In genomic region chr4:118953276-118953675, GRCh38 we compare ENCODE assay signal across 25 cellular contexts.
DNase-seq lines count a peak whose midpoint lies in the region; ATAC-seq and TF ChIP-seq lines count a peak whose summit lies in the region.
"Had no signal": no experiment of that assay in that cellular context is flagged by ENCODE, and none has a peak within 500 bp of the region (broad histone marks: within the 10 kb centered on the region; RNA-seq: fewer than 3 reads in every experiment).

No MANE protein-coding gene starts in this region.

- no peak overlapping the region for H3K9ac ChIP-seq in muscle layer of colon (ENCODE audit: low read length)

- H3K4me1 ChIP-seq in heart right ventricle (peaks cover 3 to 82% (median 62%) of the 10 kb centered on the region in 9 donors), right cardiac atrium (ENCODE audit: control insufficient read depth, insufficient read depth, low read length) (peaks cover 6% of the 10 kb centered on the region), muscle layer of colon (ENCODE audit: insufficient read depth, low read length) (peaks cover 75% of the 10 kb centered on the region), tibial artery (peaks cover 0 to 99% (median 48%) of the 10 kb centered on the region in 4 donors)
- H3K4me1 ChIP-seq: Caco-2, prostate gland, SJCRH30 had no signal

- H3K27ac ChIP-seq in heart right ventricle = peak overlapping the region in 6 of 10 donors; percentile 1 to 39 (median 10)
- no peak overlapping the region for H3K27ac ChIP-seq in right cardiac atrium (ENCODE audit: low read length)
- H3K27ac ChIP-seq in muscle layer of colon (ENCODE audit: low read depth, low read length) = peak overlapping the region; percentile 65
- peak overlapping the region; percentile 62 to 87 for H3K27ac ChIP-seq in tibial artery
- H3K27ac ChIP-seq: 22Rv1, prostate gland, SJCRH30, skin epidermis, WERI-Rb-1 had no signal

- ATAC-seq in heart right ventricle (no peak), right cardiac atrium (no peak), SK-N-SH treated with all-trans-retinoic acid at 6 μM for 48 hours (peak; percentile 53), HG03159 (IDR thresholded peaks at IDR 0.05; ENCODE audit: unreplicated experiment) (no peak)
- ATAC-seq: HepG2; naive thymus-derived CD8-positive, alpha-beta T cell; stimulated activated memory B cell treated with anti-CD40 and anti-IgM and Interleukin-4, amounts not matched to agents 10 μg/mL and 1 μg/mL and 100 μg/mL, for 72 hours; T-cell had no signal

- WGBS in heart right ventricle, 2 donors = 46 to 58% methylated on average over 4 of the region's 4 CpGs
- 53% methylated on average over 4 of the region's 4 CpGs for WGBS in right cardiac atrium

- no peaks in the 10 kb centered on the region for H3K9me3 ChIP-seq in heart right ventricle
- H3K9me3 ChIP-seq in right cardiac atrium (ENCODE audit: control insufficient read depth, low read length) = no peaks in the 10 kb centered on the region
- no peaks in the 10 kb centered on the region for H3K9me3 ChIP-seq in muscle layer of colon (ENCODE audit: low read length)
- no peaks in the 10 kb centered on the region for H3K9me3 ChIP-seq in tibial artery
- H3K9me3 ChIP-seq: Caco-2, prostate gland, SJCRH30 had no signal

- DNase-seq in heart right ventricle (no peak), right cardiac atrium (no peak), tibial artery (no peak), AG20443 (ENCODE audit: low spot score) (no peak), GDM1 (lab: John Stamatoyannopoulos, UW) (no peak)
- DNase-seq: activated CD4-positive, alpha-beta T cell treated with anti-CD3 and anti-CD28 coated beads for 48 hours; activated CD8-positive, alpha-beta memory T cell treated with anti-CD3 and anti-CD28 coated beads for 24 hours; activated effector memory CD4-positive, alpha-beta T cell treated with anti-CD3 and anti-CD28 coated beads, Interleukin-2, amount 50 U/mL, for 16 hours; activated T-cell treated with anti-CD3 and anti-CD28 coated beads, Interleukin-2, amount 50 U/mL, for 1 hour; Caco-2; naive thymus-derived CD8-positive, alpha-beta T cell; NCI-H1436 treated with DMSO at 0.1 percent for 48 hours; NCI-H748 treated with DMSO at 0.1 percent for 48 hours; occipital lobe; SJCRH30; T-cell; WERI-Rb-1 had no signal

- H3K4me3 ChIP-seq in heart right ventricle = no peak overlapping the region
- H3K4me3 ChIP-seq in right cardiac atrium (ENCODE audit: low read length) = no peak overlapping the region
- no peak overlapping the region for H3K4me3 ChIP-seq in muscle layer of colon (ENCODE audit: low read depth in 1 of 2, low read length in 2 of 2)
- H3K4me3 ChIP-seq in tibial artery = no peak overlapping the region
- H3K4me3 ChIP-seq: prostate gland, SJCRH30, skin epidermis had no signal

- TF ChIP-seq CTCF in heart right ventricle (IDR thresholded peaks at IDR 0.05) = no peak
- no peak for TF ChIP-seq CTCF in tibial artery (IDR thresholded peaks at IDR 0.05)

- H3K27me3 ChIP-seq in heart right ventricle (no peaks in the 10 kb centered on the region), right cardiac atrium (ENCODE audit: control insufficient read depth, insufficient read depth) (no peaks in the 10 kb centered on the region), muscle layer of colon (ENCODE audit: control insufficient read depth in 1 of 2, insufficient read depth in 2 of 2, low read length in 2 of 2) (no peaks in the 10 kb centered on the region), tibial artery (no peaks in the 10 kb centered on the region)
- H3K27me3 ChIP-seq: SJCRH30 had no signal

- intact Hi-C loops in heart right ventricle (cut with DNase I) (no loop called here), right cardiac atrium (cut with DNase I) (no loop called here), tibial artery (cut with DNase I; ENCODE audit: low total_unique reads) (no loop called here)

- no peaks in the 10 kb centered on the region for H3K36me3 ChIP-seq in heart right ventricle
- H3K36me3 ChIP-seq in muscle layer of colon (ENCODE audit: insufficient read depth, low read length) = no peaks in the 10 kb centered on the region
- no peaks in the 10 kb centered on the region for H3K36me3 ChIP-seq in tibial artery
- H3K36me3 ChIP-seq: prostate gland, SJCRH30, WERI-Rb-1 had no signal

TF ChIP-seq in SK-N-SH treated with all-trans-retinoic acid at 6 μM for 48 hours, 23 proteins besides CTCF, POLR2A, EP300 and RAD21:
- TF ChIP-seq ZNF8 (CRISPR knock-in tag; IDR thresholded peaks at IDR 0.05) (no peak), CSDC2 (CRISPR knock-in tag; IDR thresholded peaks at IDR 0.05) (no peak), ZFP30 (CRISPR knock-in tag; IDR thresholded peaks at IDR 0.05) (no peak)
